19 cellular contexts compared by ENCODE assay signal in the genomic region with DNA sequence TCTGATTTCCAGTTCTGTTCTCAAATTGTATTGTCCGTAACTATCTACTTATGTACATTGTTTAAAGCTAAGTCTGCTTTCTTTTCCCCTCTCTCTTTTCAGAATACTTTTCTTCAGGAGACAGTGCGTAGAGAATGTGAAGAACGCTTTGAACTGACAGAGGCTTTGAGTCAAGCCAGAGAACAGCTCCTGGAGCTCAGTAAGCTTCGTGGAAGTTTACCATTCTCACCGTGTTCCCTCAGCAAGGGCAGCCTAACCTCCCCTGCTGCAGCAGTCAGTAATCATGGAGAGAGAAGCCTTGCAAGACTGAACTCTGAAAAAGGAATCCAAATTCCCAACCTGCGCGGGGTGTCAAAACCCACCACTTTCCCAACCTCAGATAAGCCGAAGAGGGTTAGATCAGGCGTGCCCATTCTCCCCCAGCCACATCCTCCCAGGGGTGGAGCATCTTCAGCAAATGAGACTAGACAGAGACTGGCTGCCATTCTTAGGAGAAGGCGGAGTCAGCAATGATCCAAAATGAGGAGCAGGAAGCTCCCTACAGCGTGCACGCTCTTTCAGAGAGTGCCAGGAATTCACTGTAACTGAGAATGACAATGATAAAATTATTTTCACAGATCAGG.
DNase-seq lines count a peak whose midpoint lies in the region; ATAC-seq, FAIRE-seq and TF ChIP-seq lines count a peak whose summit lies in the region.
"Had no signal": no experiment of that assay in that cellular context is flagged by ENCODE, and none has a peak within 500 bp of the region (broad histone marks: within the 10 kb centered on the region; RNA-seq: fewer than 3 reads in every experiment).

No MANE protein-coding gene starts in this region.

- H3K9me2 ChIP-seq in HCT116 (ENCODE audit: insufficient read depth), result no peaks in the 10 kb centered on the region

- FAIRE-seq in H1 (lab: Jason Lieb, UNC) (peak; percentile 42), H54 (lab: Jason Lieb, UNC) (no peak)

- no peaks in the 10 kb centered on the region for H3K23me2 ChIP-seq in H1 (ENCODE audit: low read depth, low read length)

- H3K27me3 Mint-ChIP-seq in T-cell, result peaks cover 15 to 19% of the 10 kb centered on the region in 2 donors

- no peaks in the 10 kb centered on the region for H3K27me3 ChIP-seq in HCT116 (ENCODE audit: insufficient read depth, low read length)
- H3K27me3 ChIP-seq in H1 (replicated peaks in 1 of 4; ENCODE audit: control insufficient read depth in 3 of 4, extremely low read depth in 1 of 4, insufficient read depth in 3 of 4, low read length in 3 of 4), result peaks cover 0 to 1% (median 0%) of the 10 kb centered on the region in 4 experiments; a peak in 3 of 7 replicates
- H3K27me3 ChIP-seq in iPS-15b (ENCODE audit: control insufficient read depth, insufficient read depth, low read length), result peaks cover 7% of the 10 kb centered on the region
- no peaks in the 10 kb centered on the region for H3K27me3 ChIP-seq in rectal smooth muscle tissue (ENCODE audit: control insufficient read depth, insufficient read depth, low read length)
- H3K27me3 ChIP-seq: heart left ventricle had no signal

- no peak overlapping the region for H3K27ac Mint-ChIP-seq in T-cell

- H2AFZ ChIP-seq in HCT116 (ENCODE audit: low read depth, low read length, poor library complexity, severe bottlenecking) (no peak overlapping the region), H1 (ENCODE audit: low read length) (peak overlapping the region; percentile 82)

- RAD21 ChIA-PET in HCT116 (lab: Charles Lee; ENCODE audit: low non-redundant PET in 1 of 2, low total read pairs in 2 of 2, uncharacterized antibody in 2 of 2, unreplicated experiment in 2 of 2), result no interaction called here

- H3K4ac ChIP-seq in H1 (replicated peaks; ENCODE audit: insufficient read length, low read depth, low read length), result no peak overlapping the region

- H4K8ac ChIP-seq in H1 (ENCODE audit: extremely low read depth, insufficient read depth, low read length), result no peak overlapping the region

- no peak overlapping the region for H3K14ac ChIP-seq in H1 (ENCODE audit: insufficient read length)

- TF ChIP-seq RAD21 in HCT116 (IDR thresholded peaks at IDR 0.05; ENCODE audit: low read depth), result no peak
- no peak for TF ChIP-seq RAD21 in H1 (IDR thresholded peaks at IDR 0.05 in 1 of 2, conservative IDR thresholded peaks at IDR 0.05 in 1 of 2; ENCODE audit: low read depth in 2 of 2, low read length in 2 of 2)

- no TSS peak for BruUV-seq in HCT116 (replicated peaks; lab: Mats Ljungman, UMichigan)

- H3K79me2 ChIP-seq in HCT116 (ENCODE audit: insufficient read depth, low read length), result no peaks in the 10 kb centered on the region
- no peaks in the 10 kb centered on the region for H3K79me2 ChIP-seq in H1 (ENCODE audit: control insufficient read depth in 1 of 2, insufficient read depth in 2 of 2, low read length in 2 of 2)

- H3K9me3 ChIP-seq in HCT116 (ENCODE audit: control insufficient read depth in 1 of 2, insufficient read depth in 1 of 2, low read depth in 1 of 2, low read length in 2 of 2) (no peaks in the 10 kb centered on the region), H1 (ENCODE audit: insufficient read depth in 2 of 2, low read depth in 1 of 2, low read length in 1 of 2) (no peaks in the 10 kb centered on the region), iPS-15b (ENCODE audit: control insufficient read depth, insufficient read depth, low read length) (no peaks in the 10 kb centered on the region)
- H3K9me3 ChIP-seq: heart left ventricle, left lung had no signal

- H3K4me3 ChIP-seq in HCT116 (replicated peaks in 1 of 2; ENCODE audit: low read depth in 1 of 2, low read length in 2 of 2) (no peak overlapping the region), H1 (ENCODE audit: extremely low read depth in 1 of 4, insufficient read depth in 2 of 4, low read depth in 3 of 4, low read length in 4 of 4) (peak overlapping the region in 1 of 4 experiments; percentile 10; a peak in 2 of 8 replicates), iPS-15b (ENCODE audit: low read depth, low read length) (peak overlapping the region; percentile 9), rectal smooth muscle tissue (ENCODE audit: low read length) (peak overlapping the region; percentile 29)
- H3K4me3 ChIP-seq: left lung, SK-N-MC had no signal

- no peak overlapping the region for H4K91ac ChIP-seq in H1 (replicated peaks; ENCODE audit: insufficient read length, low read length)

- TF ChIP-seq CTCF in HCT116 (IDR thresholded peaks at IDR 0.05 in 2 of 3, conservative IDR thresholded peaks at IDR 0.05 in 1 of 3; ENCODE audit: borderline replicate concordance in 1 of 3, insufficient read depth in 1 of 3, low read depth in 2 of 3, low read length in 2 of 3) (no peak), H1 (IDR thresholded peaks at IDR 0.05; ENCODE audit: control extremely low read depth in 1 of 3, insufficient read depth in 1 of 3, low read depth in 1 of 3, low read length in 3 of 3) (no peak)

- POLR2A ChIA-PET in HCT116 (lab: Charles Lee) (no interaction called here), H1 (lab: Charles Lee; ENCODE audit: partially characterized antibody) (no interaction called here), T-cell (lab: Charles Lee) (no interaction called here)

- H2AK5ac ChIP-seq in H1 (ENCODE audit: low read depth, low read length), result no peak overlapping the region

- no peaks in the 10 kb centered on the region for H4K20me1 ChIP-seq in HCT116 (ENCODE audit: insufficient read depth)
- no peaks in the 10 kb centered on the region for H4K20me1 ChIP-seq in H1 (replicated peaks in 1 of 2; ENCODE audit: control insufficient read depth in 1 of 2, insufficient read depth in 2 of 2, low read length in 2 of 2)

- no peak for TF ChIP-seq EP300 in H1 (IDR thresholded peaks at IDR 0.05; ENCODE audit: borderline replicate concordance in 1 of 2, low read depth in 2 of 2, low read length in 2 of 2)

- H3K4me1 ChIP-seq in HCT116 (ENCODE audit: control insufficient read depth in 1 of 2, insufficient read depth in 2 of 2, low read length in 2 of 2) (no peaks in the 10 kb centered on the region), H1 (replicated peaks in 1 of 4; ENCODE audit: control insufficient read depth in 3 of 4, insufficient read depth in 4 of 4, low read length in 3 of 4) (peaks cover 0 to 2% (median 0%) of the 10 kb centered on the region in 4 experiments; a peak in 2 of 7 replicates), iPS-15b (ENCODE audit: control insufficient read depth, insufficient read depth, low read length) (peaks cover 4% of the 10 kb centered on the region), rectal smooth muscle tissue (ENCODE audit: control insufficient read depth, insufficient read depth, low read length) (peaks cover 14% of the 10 kb centered on the region)
- H3K4me1 ChIP-seq: heart left ventricle, left lung had no signal

- ATAC-seq in HCT116, result 0 out of 2 replicates have a peak, but pooled peaks have one; percentile 44
- ATAC-seq in T-cell (replicated peaks in 1 of 4), result no peak
- ATAC-seq in HG03520 (IDR thresholded peaks at IDR 0.05; ENCODE audit: unreplicated experiment), result no peak
- ATAC-seq: left lung had no signal

- H4K5ac ChIP-seq in H1 (ENCODE audit: insufficient read length, low read depth, low read length), result no peak overlapping the region

- H3K4me1 Mint-ChIP-seq in T-cell, result no peaks in the 10 kb centered on the region

- H2BK20ac ChIP-seq in H1 (ENCODE audit: low read length), result no peak overlapping the region

- no peaks in the 10 kb centered on the region for H3K36me3 Mint-ChIP-seq in T-cell
- H3K36me3 Mint-ChIP-seq: naive B cell had no signal

- H3K9ac ChIP-seq in HCT116 (ENCODE audit: low read length) (no peak overlapping the region), H1 (replicated peaks in 1 of 4; ENCODE audit: extremely low read depth in 1 of 4, low read depth in 3 of 4, low read length in 3 of 4) (no peak overlapping the region), iPS-15b (ENCODE audit: low read depth, low read length) (no peak overlapping the region), rectal smooth muscle tissue (ENCODE audit: low read length) (no peak overlapping the region)

- no peak for DNase-seq in HCT116 (ENCODE audit: low read depth, low spot score)
- peak in 1 of 2 experiments; percentile 52 for DNase-seq in H1 (ENCODE audit: low read depth in 1 of 2, low spot score in 2 of 2)
- DNase-seq in T-cell, result no peak
- DNase-seq in NCI-H1417 treated with DMSO at 0.1 percent for 48 hours (lab: John Stamatoyannopoulos, UW), result no peak
- DNase-seq in H54 (ENCODE audit: insufficient read length, low spot score), result no peak
- DNase-seq: activated CD4-positive, alpha-beta T cell treated with anti-CD3 and anti-CD28 coated beads for 48 hours; activated CD8-positive, alpha-beta memory T cell treated with anti-CD3 and anti-CD28 coated beads, Interleukin-2, amount 50 U/mL, for 48 hours; cortex of kidney; GF-D8; heart left ventricle; left lung; naive B cell; NCI-H187; NCI-H510A; OCI-M1 had no signal

- H3K27ac ChIP-seq in HCT116 (ENCODE audit: low read depth, low read length) (no peak overlapping the region), H1 (ENCODE audit: low read depth, low read length) (no peak overlapping the region), rectal smooth muscle tissue (ENCODE audit: low read depth, low read length) (peak overlapping the region; percentile 88)
- H3K27ac ChIP-seq: left lung, SK-N-MC had no signal

- H3K79me1 ChIP-seq in H1 (ENCODE audit: low read depth, low read length), result no peaks in the 10 kb centered on the region

- H3K9me3 Mint-ChIP-seq in T-cell, result no peaks in the 10 kb centered on the region

- no peak overlapping the region for H2BK120ac ChIP-seq in H1 (replicated peaks; ENCODE audit: low read depth, low read length)

- no peak overlapping the region for H2BK15ac ChIP-seq in H1 (ENCODE audit: low read length)

- H2BK12ac ChIP-seq in H1 (ENCODE audit: low read depth, low read length), result 0 out of 2 replicates have a peak overlapping the region, but pooled peaks have one; percentile 4

- no peaks in the 10 kb centered on the region for H3K36me3 ChIP-seq in HCT116 (ENCODE audit: control insufficient read depth in 1 of 2, insufficient read depth in 2 of 2, low read length in 2 of 2)
- H3K36me3 ChIP-seq in H1 (ENCODE audit: control insufficient read depth in 2 of 4, insufficient read depth in 4 of 4, low read length in 3 of 4), result no peaks in the 10 kb centered on the region
- H3K36me3 ChIP-seq in iPS-15b (ENCODE audit: control insufficient read depth, insufficient read depth, low read length), result no peaks in the 10 kb centered on the region
- H3K36me3 ChIP-seq in rectal smooth muscle tissue (ENCODE audit: control insufficient read depth, insufficient read depth, low read length), result no peaks in the 10 kb centered on the region
- H3K36me3 ChIP-seq: heart left ventricle, left lung had no signal

- H3K4me2 ChIP-seq in HCT116 (ENCODE audit: low read length) (no peak overlapping the region), H1 (ENCODE audit: insufficient read depth in 1 of 2, low read depth in 2 of 2, low read length in 2 of 2) (peak overlapping the region in 1 of 2 experiments; percentile 56; a peak in 2 of 4 replicates)

- TF ChIP-seq POLR2A in HCT116 (IDR thresholded peaks at IDR 0.05; ENCODE audit: borderline replicate concordance, extremely low read depth, insufficient read depth, insufficient read length) (no peak), H1 (IDR thresholded peaks at IDR 0.05; ENCODE audit: control extremely low read depth in 1 of 2, low read depth in 2 of 2, low read length in 2 of 2) (no peak), H54 (IDR thresholded peaks at IDR 0.05; ENCODE audit: low read depth, low read length) (no peak)

- no peak overlapping the region for H3K23ac ChIP-seq in H1 (ENCODE audit: insufficient read length)

- 76% methylated on average over 12 of the region's 12 CpGs; no CpG with 5 or more reads in 1 of the 2 experiments for WGBS in H1 (ENCODE audit: extremely low coverage in 1 of 2, insufficient coverage in 1 of 2, insufficient read length in 1 of 2, insufficient replicate concordance in 2 of 2, low coverage in 1 of 2, low lambda C conversion rate in 2 of 2, missing lambda C conversion rate in 1 of 2), 2 experiments

- intact Hi-C loops in HCT116 (cut with micrococcal nuclease), result no loop called here

- H3K56ac ChIP-seq in H1 (replicated peaks; ENCODE audit: insufficient read length, low read depth, low read length), result no peak overlapping the region

- no peak overlapping the region for H2BK5ac ChIP-seq in H1 (ENCODE audit: low read depth, low read length)

- CTCF ChIA-PET in HCT116 (lab: Charles Lee), result no interaction called here
- CTCF ChIA-PET in H1 (lab: Charles Lee; ENCODE audit: partially characterized antibody), result interaction anchor here (0.8 to 2.5 kb wide), 2 partner anchors 29 to 37 kb away, joined by 4 to 8 read pairs; no protein-coding TSS in a partner anchor
- CTCF ChIA-PET in T-cell (lab: Charles Lee), result no interaction called here

- H3K4me3 Mint-ChIP-seq in T-cell, result no peak overlapping the region

- H3K18ac ChIP-seq in H1 (ENCODE audit: extremely low read depth, low read length), result no peak overlapping the region

Comparison
In these comparisons a context has a peak if more than half of its experiments do, and no peak if none do; other contexts are left out.
1. H3K4me3 ChIP-seq: peak in iPS-15b (single experiment) and rectal smooth muscle tissue (single experiment); none in HCT116 (0 of 2).